ENCODE assay signal across 24 cellular contexts in the genomic region with DNA sequence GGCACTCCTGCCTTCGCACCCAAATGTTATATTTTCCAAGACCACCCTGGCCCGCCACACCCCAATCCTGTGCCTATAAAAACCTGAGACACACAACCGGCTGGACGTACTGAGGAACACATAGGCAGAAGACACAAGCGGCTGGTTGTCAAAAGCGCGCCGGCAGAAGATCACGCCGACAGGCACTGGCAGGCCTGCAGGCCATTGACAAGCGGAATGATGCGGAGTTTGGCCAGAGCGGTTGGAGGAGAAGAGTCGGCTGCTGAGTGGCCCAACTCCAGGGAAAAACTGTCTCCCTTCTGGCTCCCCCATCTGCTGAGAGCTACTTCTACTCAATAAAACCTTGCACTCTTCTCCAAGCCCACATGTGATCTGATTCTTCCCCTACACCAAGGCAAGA.
"Had no signal": no experiment of that assay in that cellular context is flagged by ENCODE, and none has a peak within 500 bp of the region (broad histone marks: within the 10 kb centered on the region; RNA-seq: fewer than 3 reads in every experiment).

No MANE protein-coding gene starts in this region.

- H3K4me3 Mint-ChIP-seq: activated naive CD4-positive, alpha-beta T cell treated with anti-CD3 and anti-CD28 coated beads for 36 hours; activated naive CD8-positive, alpha-beta T cell treated with anti-CD3 and anti-CD28 coated beads for 36 hours; activated T-helper 1 cell treated with anti-CD3 and anti-CD28 coated beads, Interleukin-12 subunit alpha, Interleukin-12 subunit beta, Interleukin-2, Interleukin-4 antibody, amounts not matched to agents 30 ng/mL and 10 ng/mL and 1 ng/mL, durations not matched to agents 14 hours and 24 hours and 36 hours; immature natural killer cell had no signal

- H3K36me3 Mint-ChIP-seq: activated naive CD8-positive, alpha-beta T cell treated with anti-CD3 and anti-CD28 coated beads for 36 hours; immature natural killer cell had no signal

- H3K36me3 ChIP-seq: adrenal gland, brain microvascular endothelial cell, heart left ventricle, spleen, thyroid gland, upper lobe of left lung, vagina had no signal

- H3K27me3 ChIP-seq: adrenal gland, brain microvascular endothelial cell, heart left ventricle, spleen, thyroid gland, upper lobe of left lung, vagina had no signal

- H3K27ac ChIP-seq: adrenal gland, brain microvascular endothelial cell, parathyroid adenoma, spleen, thyroid gland, vagina had no signal

- ATAC-seq: esophagus mucosa; stimulated activated naive CD8-positive, alpha-beta T cell treated with anti-CD3 and anti-CD28 coated beads, Interleukin-15, Interleukin-2, amounts not matched to agents 100 U/mL and 50 U/mL, for 24 hours had no signal

- H3K9me3 ChIP-seq: adrenal gland, heart left ventricle, spleen, thyroid gland, upper lobe of left lung, vagina had no signal

- DNase-seq: activated CD4-positive, alpha-beta T cell treated with anti-CD3 and anti-CD28 coated beads for 4 hours; activated CD4-positive, alpha-beta T cell treated with anti-CD3 and anti-CD28 coated beads, Interleukin-2, amount 50 U/mL, for 4 hours; activated CD8-positive, alpha-beta memory T cell treated with anti-CD3 and anti-CD28 coated beads, Interleukin-2, amount 50 U/mL, for 4 hours; activated effector memory CD4-positive, alpha-beta T cell treated with anti-CD3 and anti-CD28 coated beads, Interleukin-2, amount 50 U/mL, for 16 hours; activated naive CD4-positive, alpha-beta T cell treated with anti-CD3 and anti-CD28 coated beads for 36 hours; activated naive CD8-positive, alpha-beta T cell treated with anti-CD3 and anti-CD28 coated beads for 36 hours; activated T-cell treated with anti-CD3 and anti-CD28 coated beads, Interleukin-2, amount 50 U/mL, for 1 hour; adrenal gland; brain microvascular endothelial cell; hypothalamus; immature natural killer cell; occipital lobe; right cardiac atrium; stimulated activated CD4-positive, alpha-beta T cell treated with anti-CD3 and anti-CD28 coated beads, Interleukin-2, amount 100 ng/mL, for 48 hours; stimulated activated naive CD8-positive, alpha-beta T cell treated with anti-CD3 and anti-CD28 coated beads, Interleukin-15, Interleukin-2, amounts not matched to agents 100 U/mL and 50 U/mL, for 24 hours; thyroid gland had no signal

- H3K27ac Mint-ChIP-seq: activated naive CD4-positive, alpha-beta T cell treated with anti-CD3 and anti-CD28 coated beads for 36 hours; activated naive CD8-positive, alpha-beta T cell treated with anti-CD3 and anti-CD28 coated beads for 36 hours; immature natural killer cell had no signal

- H3K4me3 ChIP-seq: adrenal gland, heart left ventricle, lung, spleen, thyroid gland, upper lobe of left lung, vagina had no signal

- H3K27me3 Mint-ChIP-seq: activated naive CD8-positive, alpha-beta T cell treated with anti-CD3 and anti-CD28 coated beads for 36 hours had no signal

- H3K9me3 Mint-ChIP-seq: activated naive CD4-positive, alpha-beta T cell treated with anti-CD3 and anti-CD28 coated beads for 36 hours; activated naive CD8-positive, alpha-beta T cell treated with anti-CD3 and anti-CD28 coated beads for 36 hours; activated T-helper 1 cell treated with anti-CD3 and anti-CD28 coated beads, Interleukin-12 subunit alpha, Interleukin-12 subunit beta, Interleukin-2, Interleukin-4 antibody, amounts not matched to agents 30 ng/mL and 10 ng/mL and 1 ng/mL, durations not matched to agents 14 hours and 24 hours and 36 hours; immature natural killer cell had no signal

- H3K4me1 ChIP-seq: adrenal gland, thyroid gland had no signal
